8 cellular contexts compared by ENCODE assay signal in the genomic region with DNA sequence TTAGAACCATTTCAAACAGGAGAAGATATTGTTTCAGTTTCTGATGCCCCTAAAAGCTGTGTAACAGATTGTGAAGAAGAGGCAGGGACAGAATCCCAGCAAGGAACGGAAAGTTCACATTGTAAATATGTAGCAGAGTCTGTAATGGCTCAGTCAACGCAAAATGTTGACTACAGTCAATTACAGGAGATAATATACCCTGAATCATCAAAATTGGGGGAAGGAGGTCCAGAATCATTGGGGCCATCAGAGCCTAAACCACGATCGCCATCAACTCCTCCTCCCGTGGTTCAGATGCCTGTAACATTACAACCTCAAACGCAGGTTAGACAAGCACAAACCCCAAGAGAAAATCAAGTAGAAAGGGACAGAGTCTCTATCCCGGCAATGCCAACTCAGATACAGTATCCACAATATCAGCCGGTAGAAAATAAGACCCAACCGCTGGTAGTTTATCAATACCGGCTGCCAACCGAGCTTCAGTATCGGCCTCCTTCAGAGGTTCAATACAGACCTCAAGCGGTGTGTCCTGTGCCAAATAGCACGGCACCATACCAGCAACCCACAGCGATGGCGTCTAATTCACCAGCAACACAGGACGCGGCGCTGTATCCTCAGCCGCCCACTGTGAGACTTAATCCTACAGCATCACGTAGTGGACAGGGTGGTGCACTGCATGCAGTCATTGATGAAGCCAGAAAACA.
A peak's percentile ranks its signal among the peaks of the same experiment; 100 is the strongest.
DNase-seq lines count a peak whose midpoint lies in the region; ATAC-seq and TF ChIP-seq lines count a peak whose summit lies in the region.

No MANE protein-coding gene starts in this region.

- H3K4me3 ChIP-seq in GM12864 (ENCODE audit: low read depth, low read length) (no peak overlapping the region), mucosa of stomach (ENCODE audit: low read length) (no peak overlapping the region)

- no peaks in the 10 kb centered on the region for H3K27me3 ChIP-seq in mucosa of stomach (ENCODE audit: control insufficient read depth, insufficient read depth, low read length)

- H3K36me3 ChIP-seq in mucosa of stomach (ENCODE audit: control insufficient read depth, insufficient read depth, low read length) = no peaks in the 10 kb centered on the region

- DNase-seq in GM12864 (ENCODE audit: low read depth) (peak; percentile 41), HS-5 (ENCODE audit: low read depth) (peak; percentile 33), NOMO-1 (lab: John Stamatoyannopoulos, UW; ENCODE audit: unreplicated experiment in 2 of 2) (peak; percentile 50 to 70), epidermal melanocyte (ENCODE audit: insufficient read length, low spot score) (peak; percentile 57)
- peak; percentile 43 for DNase-seq in activated CD8-positive, alpha-beta memory T cell treated with anti-CD3 and anti-CD28 coated beads, Interleukin-2, amount 50 U/mL, for 1 hour (ENCODE audit: extremely low read depth)
- DNase-seq in stimulated activated CD8-positive, alpha-beta memory T cell treated with anti-CD3 and anti-CD28 coated beads, Interleukin-4, amount 100 ng/mL, for 4 hours (ENCODE audit: low read depth in 2 of 2, low spot score in 1 of 2) = peak; percentile 20 to 42

- H3K9ac ChIP-seq in mucosa of stomach (ENCODE audit: low read length) = peak overlapping the region; percentile 53

- H3K9me3 ChIP-seq in mucosa of stomach (ENCODE audit: control insufficient read depth, low read length) = no peaks in the 10 kb centered on the region

- TF ChIP-seq CTCF in GM12864 (IDR thresholded peaks at IDR 0.05; ENCODE audit: low read depth, low read length, missing control alignments) = peak; percentile 79

- no peak for ATAC-seq in GM21737 (IDR thresholded peaks at IDR 0.05; ENCODE audit: unreplicated experiment)

- peaks cover 26% of the 10 kb centered on the region for H3K4me1 ChIP-seq in mucosa of stomach (ENCODE audit: control insufficient read depth, insufficient read depth, low read length)
